Comparison of ENCODE assay signal across 8 cellular contexts in the genomic region with DNA sequence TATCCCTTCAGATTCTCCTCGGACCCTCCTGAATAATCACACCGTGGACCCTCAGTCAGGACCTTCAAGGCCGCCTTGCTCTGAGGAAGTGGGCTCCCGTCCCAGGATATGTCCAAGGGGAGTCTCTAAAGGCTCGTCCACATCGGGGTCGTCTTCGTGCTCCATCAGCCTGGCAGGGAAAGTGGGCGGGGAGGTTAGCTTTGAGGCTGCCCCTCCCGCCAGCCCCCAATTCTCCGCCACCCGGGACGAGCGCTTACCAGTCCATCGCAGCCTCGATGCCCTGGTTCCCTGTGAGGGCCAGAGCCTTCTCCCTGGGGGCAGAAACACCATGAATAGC. TPM values are rescaled to one million over a fixed set of nuclear protein-coding genes. Genes with fewer than 3 reads are reported as not detected.
DNase-seq lines count a peak whose midpoint lies in the region; TF ChIP-seq lines count a peak whose summit lies in the region.

No MANE protein-coding gene starts in this region.

- CTCF ChIA-PET in PC-9 (lab: Charles Lee), result no interaction called here

- H3K18ac ChIP-seq in trophoblast cell (ENCODE audit: low read length), result peak overlapping the region; percentile 78

- H2AFZ ChIP-seq in PC-9 (peak overlapping the region; percentile 85), trophoblast cell (ENCODE audit: insufficient read depth, low read length, poor library complexity) (peak overlapping the region; percentile 75)

- peak overlapping the region; percentile 91 for H3K4me3 ChIP-seq in GM08714 (ENCODE audit: low read length)
- peak overlapping the region; percentile 76 for H3K4me3 ChIP-seq in PC-9
- peak overlapping the region; percentile 99 for H3K4me3 ChIP-seq in epithelial cell of proximal tubule (ENCODE audit: low read depth, low read length)
- H3K4me3 ChIP-seq in trophoblast cell (ENCODE audit: low read depth, low read length), result peak overlapping the region; percentile 97

- H3K23ac ChIP-seq in trophoblast cell (ENCODE audit: low read length), result no peak overlapping the region

- H3K79me2 ChIP-seq in PC-9 (ENCODE audit: low read depth) (peaks cover 41% of the 10 kb centered on the region), trophoblast cell (ENCODE audit: control insufficient read depth, insufficient read depth, low read length, poor library complexity) (peaks cover 6% of the 10 kb centered on the region)

- peak overlapping the region; percentile 55 for H2AK5ac ChIP-seq in trophoblast cell (ENCODE audit: low read length)

- intact Hi-C loops in PC-9 (cut with micrococcal nuclease; ENCODE audit: unreplicated experiment), result loop anchor here (2.0 to 10.0 kb wide), 3 partner anchors 16 to 109 kb away; a partner anchor contains a TSS

- H3F3A ChIP-seq in PC-9 (ENCODE audit: insufficient read depth, low read depth), result peaks cover 61% of the 10 kb centered on the region

- H2BK12ac ChIP-seq in trophoblast cell (ENCODE audit: low read length), result peak overlapping the region; percentile 46

- H3K9me3 ChIP-seq in PC-9 (ENCODE audit: insufficient read depth, low read depth) (no peaks in the 10 kb centered on the region), trophoblast cell (ENCODE audit: insufficient read depth, low read depth, low read length) (peaks cover 3% of the 10 kb centered on the region)

- H3K27ac ChIP-seq in PC-9 (peak overlapping the region; percentile 37), trophoblast cell (ENCODE audit: low read depth, low read length) (no peak overlapping the region)

- H2BK5ac ChIP-seq in trophoblast cell (ENCODE audit: low read depth, low read length, poor library complexity), result peak overlapping the region; percentile 49

- no peaks in the 10 kb centered on the region for H3K27me3 ChIP-seq in PC-9 (ENCODE audit: insufficient read depth, low read depth)
- H3K27me3 ChIP-seq in trophoblast cell (ENCODE audit: insufficient read depth, low read length), result no peaks in the 10 kb centered on the region

- peak overlapping the region; percentile 96 for H3K9ac ChIP-seq in trophoblast cell (ENCODE audit: low read length)

- peak overlapping the region; percentile 81 for H3K4me2 ChIP-seq in PC-9
- peak overlapping the region; percentile 92 for H3K4me2 ChIP-seq in trophoblast cell (ENCODE audit: low read length)

- peak overlapping the region; percentile 99 for H3K4ac ChIP-seq in trophoblast cell (ENCODE audit: low read depth, low read length)

- TF ChIP-seq CTCF in PC-9 (conservative IDR thresholded peaks at IDR 0.05), result no peak
- no peak for TF ChIP-seq CTCF in epithelial cell of proximal tubule (conservative IDR thresholded peaks at IDR 0.05; ENCODE audit: low read depth, low read length)

- peak overlapping the region; percentile 90 for H2BK120ac ChIP-seq in trophoblast cell (ENCODE audit: insufficient read depth, low read length, poor library complexity)

- BruUV-seq in PC-9 (replicated peaks; lab: Mats Ljungman, UMichigan), result no TSS peak

- H3K9me2 ChIP-seq in PC-9 (ENCODE audit: insufficient read depth), result no peaks in the 10 kb centered on the region

- peak overlapping the region; percentile 79 for H4K91ac ChIP-seq in trophoblast cell (ENCODE audit: low read depth, low read length)

- H3K14ac ChIP-seq in trophoblast cell (ENCODE audit: low read length), result peak overlapping the region; percentile 87

- whole genome bisulfite sequencing in trophoblast cell (ENCODE audit: extremely low coverage, insufficient coverage, insufficient read length), result no CpG with 5 or more reads among the region's 16 CpGs

- 0 out of 2 replicates have a peak, but pooled peaks cover 5% of the 10 kb centered on the region for H4K20me1 ChIP-seq in PC-9 (ENCODE audit: insufficient read depth)

- H3K79me1 ChIP-seq in trophoblast cell (ENCODE audit: low read length), result peaks cover 5% of the 10 kb centered on the region

- POLR2A ChIA-PET in PC-9 (lab: Charles Lee; ENCODE audit: unreplicated experiment), result interaction anchor here (0.5 to 1.0 kb wide), 2 partner anchors 10 to 87 kb away, joined by 3 to 9 read pairs; a partner anchor contains a TSS

- H3K36me3 ChIP-seq in PC-9 (ENCODE audit: low read depth) (0 out of 2 replicates have a peak, but pooled peaks cover 26% of the 10 kb centered on the region), trophoblast cell (ENCODE audit: control insufficient read depth in 1 of 2, insufficient read depth in 2 of 2, low read length in 2 of 2) (peaks cover 19 to 21% of the 10 kb centered on the region in 2 experiments)

- H4K8ac ChIP-seq in trophoblast cell (ENCODE audit: low read depth, low read length), result peak overlapping the region; percentile 98

- no peak for DNase-seq in PC-9
- no peak for DNase-seq in epithelial cell of proximal tubule (ENCODE audit: low read depth)
- DNase-seq in trophoblast cell, result no peak
- no peak for DNase-seq in NCI-H510A treated with DMSO at 0.1 percent for 48 hours (lab: John Stamatoyannopoulos, UW)
- no peak for DNase-seq in NCI-H1436 (lab: John Stamatoyannopoulos, UW)
- no peak for DNase-seq in putamen (ENCODE audit: low spot score)
- DNase-seq in HT-29 (ENCODE audit: low spot score), result no peak

- peak overlapping the region; percentile 88 for H4K12ac ChIP-seq in trophoblast cell (ENCODE audit: low read depth, low read length)

- peaks cover 34% of the 10 kb centered on the region for H3K4me1 ChIP-seq in PC-9 (replicated peaks; ENCODE audit: insufficient read depth)
- H3K4me1 ChIP-seq in trophoblast cell (ENCODE audit: control insufficient read depth in 1 of 2, insufficient read depth in 2 of 2, low read length in 2 of 2), result peaks cover 0 to 6% of the 10 kb centered on the region in 2 experiments

RNA-seq across cellular contexts. Expression of a gene that starts 0.5 kb away (rescaled TPM):
- total RNA-seq in PC-9 (2021) (143 and 150 TPM in 2 replicates), epithelial cell of proximal tubule (162 and 235 TPM in 2 replicates)
- polyA plus RNA-seq in trophoblast cell (2013), result 122 and 123 TPM in 2 replicates
- total RNA-seq in HT-29 (2014; rRNA removed; shearing (Covaris generic)), result 247 and 265 TPM in 2 replicates

RNA-seq across cellular contexts. Expression of a gene that starts 6.3 kb away (rescaled TPM):
- 13.2 and 16.1 TPM in 2 replicates for total RNA-seq in PC-9 (2021)
- total RNA-seq in epithelial cell of proximal tubule, result 2.2 and 3.0 TPM in 2 replicates
- polyA plus RNA-seq in trophoblast cell (2013), result 4.3 and 4.5 TPM in 2 replicates
- total RNA-seq in HT-29 (2014; rRNA removed; shearing (Covaris generic)), result 11.3 and 13.3 TPM in 2 replicates

RNA-seq across cellular contexts. Expression of a gene that starts 6.9 kb away (rescaled TPM):
- total RNA-seq in PC-9 (2021) (16.1 and 25.4 TPM in 2 replicates), epithelial cell of proximal tubule (18.6 and 27.9 TPM in 2 replicates)
- polyA plus RNA-seq in trophoblast cell (2013), result 6.3 and 6.9 TPM in 2 replicates
- total RNA-seq in HT-29 (2014; rRNA removed; shearing (Covaris generic)), result 124 and 141 TPM in 2 replicates

RNA-seq across cellular contexts. Expression of a gene that starts 10.9 kb away (rescaled TPM):
- total RNA-seq in PC-9 (2021) (1.0 and 1.3 TPM in 2 replicates), epithelial cell of proximal tubule (not detected in 2 replicates)
- polyA plus RNA-seq in trophoblast cell (2013), result 0.03 and 0.05 TPM in 2 replicates
- total RNA-seq in HT-29 (2014; rRNA removed; shearing (Covaris generic)), result 0.50 TPM in 1 of 2 replicates, not detected in the other

RNA-seq across cellular contexts. Expression of a gene that starts 13.3 kb away (rescaled TPM):
- 19.2 and 51.9 TPM in 2 replicates for total RNA-seq in PC-9 (2021)
- 21.0 and 26.3 TPM in 2 replicates for total RNA-seq in epithelial cell of proximal tubule
- polyA plus RNA-seq in trophoblast cell (2013), result 15.7 and 17.7 TPM in 2 replicates
- total RNA-seq in HT-29 (2014; rRNA removed; shearing (Covaris generic)), result 24.5 and 25.2 TPM in 2 replicates
